ENCODE assay signal across 12 cellular contexts in the genomic region with DNA sequence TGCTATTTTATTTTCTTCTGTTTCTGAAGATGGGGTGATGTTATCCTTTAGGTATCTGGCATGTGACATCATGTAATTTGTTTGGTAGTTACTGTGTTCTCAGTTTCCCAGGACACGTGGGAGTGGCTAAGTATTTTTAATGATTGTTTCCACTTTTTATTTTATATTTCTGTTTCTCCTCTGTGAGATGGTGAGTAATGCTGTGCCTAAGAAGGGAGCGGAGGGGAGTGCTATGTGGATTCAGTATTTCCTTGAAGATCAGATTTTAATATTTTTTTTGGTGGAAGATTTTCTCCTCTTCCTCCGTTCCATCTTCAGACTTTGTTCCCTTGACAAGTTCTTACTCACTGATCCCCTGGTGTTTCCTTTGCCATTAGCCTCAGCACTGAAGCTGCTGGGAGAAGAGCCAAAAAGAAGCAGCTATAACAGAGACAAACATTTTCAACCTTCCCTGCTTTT.
DNase-seq lines count a peak whose midpoint lies in the region; ATAC-seq and TF ChIP-seq lines count a peak whose summit lies in the region.
"Had no signal": no experiment of that assay in that cellular context is flagged by ENCODE, and none has a peak within 500 bp of the region (broad histone marks: within the 10 kb centered on the region; RNA-seq: fewer than 3 reads in every experiment).

No MANE protein-coding gene starts in this region.

- no peaks in the 10 kb centered on the region for H4K20me1 ChIP-seq in PC-3 (ENCODE audit: low read length)

- intact Hi-C loops in PC-3 (cut with micrococcal nuclease) = loop anchor here (2.0 to 5.0 kb wide), 3 partner anchors 35 to 700 kb away; no protein-coding TSS in a partner anchor
- intact Hi-C loops in tibial artery (cut with DNase I; ENCODE audit: low total_unique reads) = no loop called here

- no TSS peak for BruUV-seq in PC-3 (replicated peaks; lab: Mats Ljungman, UMichigan)

- TF ChIP-seq CTCF in PC-3 (conservative IDR thresholded peaks at IDR 0.05; ENCODE audit: low read depth, low read length) (no peak), fibroblast of mammary gland (conservative IDR thresholded peaks at IDR 0.05; ENCODE audit: control insufficient read depth, insufficient read depth, low read depth, low read length) (no peak), tibial artery (IDR thresholded peaks at IDR 0.05) (no peak)

- H3K79me2 ChIP-seq in PC-3 (ENCODE audit: low read length) = no peaks in the 10 kb centered on the region

- ATAC-seq in PC-3 = peak; percentile 35
- ATAC-seq in GM18868 (IDR thresholded peaks at IDR 0.05; ENCODE audit: unreplicated experiment) = no peak
- ATAC-seq: GM23338, right lobe of liver had no signal

- no peaks in the 10 kb centered on the region for H3F3A ChIP-seq in PC-3 (ENCODE audit: low read length, unreplicated experiment)

- POLR2A ChIA-PET in PC-3 (lab: Charles Lee; ENCODE audit: unreplicated experiment) = interaction anchor here (0.5 to 1.1 kb wide), 2 partner anchors 361 to 400 kb away, joined by 4 to 9 read pairs; no protein-coding TSS in a partner anchor

- no peaks in the 10 kb centered on the region for H3K9me2 ChIP-seq in PC-3 (replicated peaks; ENCODE audit: low read length)

- H3K9me3 ChIP-seq in PC-3 (ENCODE audit: low read length) (no peaks in the 10 kb centered on the region), tibial artery (no peaks in the 10 kb centered on the region)
- H3K9me3 ChIP-seq: right lobe of liver had no signal

- H3K4me1 ChIP-seq in PC-3 (ENCODE audit: insufficient read depth, low read length) = peaks cover 50% of the 10 kb centered on the region
- peaks cover 11% of the 10 kb centered on the region for H3K4me1 ChIP-seq in rectal smooth muscle tissue (ENCODE audit: control insufficient read depth, insufficient read depth, low read length)
- peaks cover 0 to 15% (median 9%) of the 10 kb centered on the region in 4 donors for H3K4me1 ChIP-seq in tibial artery
- H3K4me1 ChIP-seq: right lobe of liver had no signal

- peak; percentile 55 for DNase-seq in ELR (ENCODE audit: low read depth)
- DNase-seq in PC-3 = peak; percentile 47
- peak; percentile 62 for DNase-seq in fibroblast of mammary gland (ENCODE audit: low read depth)
- no peak for DNase-seq in NOMO-1 (lab: John Stamatoyannopoulos, UW; ENCODE audit: unreplicated experiment in 2 of 2)
- no peak for DNase-seq in activated naive CD4-positive, alpha-beta T cell (lab: John Stamatoyannopoulos, UW)
- no peak for DNase-seq in tibial artery
- DNase-seq: activated CD4-positive, CD25-positive, alpha-beta regulatory T cell treated with anti-CD3 and anti-CD28 coated beads, Interleukin-2, amount 50 U/mL, for 72 hours; activated effector memory CD4-positive, alpha-beta T cell treated with Interleukin-2 at 50 U/mL for 16 hours; right lobe of liver had no signal

- H3K4me2 ChIP-seq in PC-3 (ENCODE audit: low read length) = peak overlapping the region; percentile 52
- H3K4me2 ChIP-seq: GM23338 had no signal

- peak overlapping the region; percentile 5; the same call in 1 of the 2 replicates for H3K4me3 ChIP-seq in PC-3 (ENCODE audit: low read length)
- no peak overlapping the region for H3K4me3 ChIP-seq in fibroblast of mammary gland (ENCODE audit: control insufficient read depth, low read depth, low read length)
- H3K4me3 ChIP-seq in rectal smooth muscle tissue (ENCODE audit: low read length) = no peak overlapping the region
- H3K4me3 ChIP-seq in tibial artery = no peak overlapping the region
- H3K4me3 ChIP-seq: GM23338 had no signal

- H3K27ac ChIP-seq in PC-3 (ENCODE audit: low read length) (peak overlapping the region; percentile 63), rectal smooth muscle tissue (ENCODE audit: low read depth, low read length) (peak overlapping the region; percentile 43), tibial artery (no peak overlapping the region)
- H3K27ac ChIP-seq: right lobe of liver had no signal

- H3K36me3 ChIP-seq in PC-3 (ENCODE audit: low read depth, low read length) (no peaks in the 10 kb centered on the region), rectal smooth muscle tissue (ENCODE audit: control insufficient read depth, insufficient read depth, low read length) (no peaks in the 10 kb centered on the region), tibial artery (no peaks in the 10 kb centered on the region)
- H3K36me3 ChIP-seq: right lobe of liver had no signal

- H3K27me3 ChIP-seq in PC-3 (ENCODE audit: low read length) (no peaks in the 10 kb centered on the region), rectal smooth muscle tissue (ENCODE audit: control insufficient read depth, insufficient read depth, low read length) (no peaks in the 10 kb centered on the region), tibial artery (no peaks in the 10 kb centered on the region)
- H3K27me3 ChIP-seq: right lobe of liver had no signal

- H3K9ac ChIP-seq in PC-3 (ENCODE audit: low read length) (no peak overlapping the region), rectal smooth muscle tissue (ENCODE audit: low read length) (no peak overlapping the region)

- peak overlapping the region; percentile 32 for H2AFZ ChIP-seq in PC-3 (ENCODE audit: low read length)

- CTCF ChIA-PET in PC-3 (lab: Charles Lee) = no interaction called here

Comparison
In these comparisons a context has a peak if more than half of its experiments do, and no peak if none do; other contexts are left out.
1. DNase-seq: peak in ELR (single experiment), PC-3 (single experiment) and fibroblast of mammary gland (single experiment); none in NOMO-1 (0 of 2), activated naive CD4-positive, alpha-beta T cell (0 of 4) and tibial artery (0 of 2).
2. H3K27ac ChIP-seq: peak in PC-3 (single experiment) and rectal smooth muscle tissue (single experiment); none in tibial artery (0 of 2).